1 cellular context compared by ENCODE assay signal in the genomic region with DNA sequence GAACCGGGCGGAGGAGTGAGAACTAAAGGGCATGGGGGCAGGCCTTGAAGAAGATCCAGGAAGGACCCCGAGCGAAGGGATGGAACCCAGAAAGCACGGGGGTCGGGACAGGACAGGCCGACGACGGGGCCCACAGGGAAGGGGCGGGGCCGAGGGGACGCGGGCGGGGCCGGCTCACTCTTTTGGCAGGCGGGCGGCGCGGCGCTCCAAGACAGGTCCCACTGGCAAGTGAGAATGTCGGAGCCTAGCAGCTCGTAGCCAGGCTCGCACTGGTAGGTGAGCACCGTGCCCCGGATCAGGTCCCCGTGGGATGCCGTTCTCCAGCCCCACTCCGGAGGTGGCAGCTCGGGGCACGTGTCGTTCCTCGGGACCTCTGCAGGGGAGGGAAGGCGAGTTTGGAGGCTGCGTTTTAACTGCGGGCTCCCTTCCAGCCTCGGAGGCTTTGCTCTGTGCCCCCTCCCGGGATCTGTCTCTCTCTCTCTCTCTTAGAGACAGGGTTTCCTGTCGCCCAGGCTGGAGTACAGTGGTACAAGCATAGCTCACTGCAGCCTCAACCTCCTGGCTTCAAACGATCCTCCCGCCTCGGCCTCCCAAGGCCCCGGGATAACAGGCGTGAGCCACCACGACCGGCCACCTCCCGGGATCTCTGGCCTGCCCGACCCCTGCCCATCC.
TF ChIP-seq lines count a peak whose summit lies in the region.

No MANE protein-coding gene starts in this region.

TF ChIP-seq in K562, 482 proteins besides CTCF, POLR2A, EP300 and RAD21 (continued from another document and continues in another):
- TF ChIP-seq, protein P1, sequence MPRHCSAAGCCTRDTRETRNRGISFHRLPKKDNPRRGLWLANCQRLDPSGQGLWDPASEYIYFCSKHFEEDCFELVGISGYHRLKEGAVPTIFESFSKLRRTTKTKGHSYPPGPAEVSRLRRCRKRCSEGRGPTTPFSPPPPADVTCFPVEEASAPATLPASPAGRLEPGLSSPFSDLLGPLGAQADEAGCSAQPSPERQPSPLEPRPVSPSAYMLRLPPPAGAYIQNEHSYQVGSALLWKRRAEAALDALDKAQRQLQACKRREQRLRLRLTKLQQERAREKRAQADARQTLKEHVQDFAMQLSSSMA (CRISPR knock-in tag; IDR thresholded peaks at IDR 0.05) = no peak
- no peak for TF ChIP-seq ZNF780A (CRISPR knock-in tag; IDR thresholded peaks at IDR 0.05)
- no peak for TF ChIP-seq ZC3H11A (IDR thresholded peaks at IDR 0.05; ENCODE audit: low read depth, low read length)
- TF ChIP-seq THRA (IDR thresholded peaks at IDR 0.05) = no peak
- no peak for TF ChIP-seq HCFC1 (IDR thresholded peaks at IDR 0.05; ENCODE audit: low read depth, low read length)
- no peak for TF ChIP-seq GATA2 (CRISPR knock-in tag; IDR thresholded peaks at IDR 0.05)
- no peak for TF ChIP-seq RBM25 (IDR thresholded peaks at IDR 0.05; ENCODE audit: low read depth, low read length, severe bottlenecking)
- TF ChIP-seq HDAC6 (IDR thresholded peaks at IDR 0.05; ENCODE audit: low read depth, low read length) = no peak
- no peak for TF ChIP-seq ZNF280A (IDR thresholded peaks at IDR 0.05; ENCODE audit: low read depth, partially characterized antibody)
- TF ChIP-seq ASH1L (IDR thresholded peaks at IDR 0.05; ENCODE audit: borderline replicate concordance, low read depth, partially characterized antibody) = no peak
- TF ChIP-seq, protein P2, sequence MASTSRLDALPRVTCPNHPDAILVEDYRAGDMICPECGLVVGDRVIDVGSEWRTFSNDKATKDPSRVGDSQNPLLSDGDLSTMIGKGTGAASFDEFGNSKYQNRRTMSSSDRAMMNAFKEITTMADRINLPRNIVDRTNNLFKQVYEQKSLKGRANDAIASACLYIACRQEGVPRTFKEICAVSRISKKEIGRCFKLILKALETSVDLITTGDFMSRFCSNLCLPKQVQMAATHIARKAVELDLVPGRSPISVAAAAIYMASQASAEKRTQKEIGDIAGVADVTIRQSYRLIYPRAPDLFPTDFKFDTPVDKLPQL (IDR thresholded peaks at IDR 0.05; ENCODE audit: extremely low read depth, insufficient read length) = no peak
- TF ChIP-seq POLR2AphosphoS2 (IDR thresholded peaks at IDR 0.05; ENCODE audit: low read length) = no peak
- no peak for TF ChIP-seq MTF1 (CRISPR knock-in tag; IDR thresholded peaks at IDR 0.05; ENCODE audit: borderline replicate concordance)
- TF ChIP-seq HMGN3 (IDR thresholded peaks at IDR 0.05; ENCODE audit: borderline replicate concordance, extremely low read depth, insufficient read length, low read depth, low read length) = peak; percentile 45
- TF ChIP-seq ZFPM2 (CRISPR knock-in tag; IDR thresholded peaks at IDR 0.05) = no peak
- TF ChIP-seq HDAC2 (IDR thresholded peaks at IDR 0.05) = no peak
- TF ChIP-seq SAP30 (IDR thresholded peaks at IDR 0.05; ENCODE audit: borderline replicate concordance, insufficient read depth, low read depth, low read length, poor library complexity, severe bottlenecking) = peak; percentile 66
- TF ChIP-seq BDP1 (IDR thresholded peaks at IDR 0.05; ENCODE audit: insufficient read depth, insufficient read length) = no peak
- TF ChIP-seq, protein P3, sequence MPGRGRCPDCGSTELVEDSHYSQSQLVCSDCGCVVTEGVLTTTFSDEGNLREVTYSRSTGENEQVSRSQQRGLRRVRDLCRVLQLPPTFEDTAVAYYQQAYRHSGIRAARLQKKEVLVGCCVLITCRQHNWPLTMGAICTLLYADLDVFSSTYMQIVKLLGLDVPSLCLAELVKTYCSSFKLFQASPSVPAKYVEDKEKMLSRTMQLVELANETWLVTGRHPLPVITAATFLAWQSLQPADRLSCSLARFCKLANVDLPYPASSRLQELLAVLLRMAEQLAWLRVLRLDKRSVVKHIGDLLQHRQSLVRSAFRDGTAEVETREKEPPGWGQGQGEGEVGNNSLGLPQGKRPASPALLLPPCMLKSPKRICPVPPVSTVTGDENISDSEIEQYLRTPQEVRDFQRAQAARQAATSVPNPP (IDR thresholded peaks at IDR 0.05; ENCODE audit: borderline replicate concordance, insufficient read depth, insufficient read length) = no peak
- TF ChIP-seq, protein P4, sequence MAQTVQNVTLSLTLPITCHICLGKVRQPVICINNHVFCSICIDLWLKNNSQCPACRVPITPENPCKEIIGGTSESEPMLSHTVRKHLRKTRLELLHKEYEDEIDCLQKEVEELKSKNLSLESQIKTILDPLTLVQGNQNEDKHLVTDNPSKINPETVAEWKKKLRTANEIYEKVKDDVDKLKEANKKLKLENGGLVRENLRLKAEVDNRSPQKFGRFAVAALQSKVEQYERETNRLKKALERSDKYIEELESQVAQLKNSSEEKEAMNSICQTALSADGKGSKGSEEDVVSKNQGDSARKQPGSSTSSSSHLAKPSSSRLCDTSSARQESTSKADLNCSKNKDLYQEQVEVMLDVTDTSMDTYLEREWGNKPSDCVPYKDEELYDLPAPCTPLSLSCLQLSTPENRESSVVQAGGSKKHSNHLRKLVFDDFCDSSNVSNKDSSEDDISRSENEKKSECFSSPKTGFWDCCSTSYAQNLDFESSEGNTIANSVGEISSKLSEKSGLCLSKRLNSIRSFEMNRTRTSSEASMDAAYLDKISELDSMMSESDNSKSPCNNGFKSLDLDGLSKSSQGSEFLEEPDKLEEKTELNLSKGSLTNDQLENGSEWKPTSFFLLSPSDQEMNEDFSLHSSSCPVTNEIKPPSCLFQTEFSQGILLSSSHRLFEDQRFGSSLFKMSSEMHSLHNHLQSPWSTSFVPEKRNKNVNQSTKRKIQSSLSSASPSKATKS (CRISPR knock-in tag; IDR thresholded peaks at IDR 0.05) = no peak
- no peak for TF ChIP-seq ZBTB5 (IDR thresholded peaks at IDR 0.05)
- TF ChIP-seq, protein P5, sequence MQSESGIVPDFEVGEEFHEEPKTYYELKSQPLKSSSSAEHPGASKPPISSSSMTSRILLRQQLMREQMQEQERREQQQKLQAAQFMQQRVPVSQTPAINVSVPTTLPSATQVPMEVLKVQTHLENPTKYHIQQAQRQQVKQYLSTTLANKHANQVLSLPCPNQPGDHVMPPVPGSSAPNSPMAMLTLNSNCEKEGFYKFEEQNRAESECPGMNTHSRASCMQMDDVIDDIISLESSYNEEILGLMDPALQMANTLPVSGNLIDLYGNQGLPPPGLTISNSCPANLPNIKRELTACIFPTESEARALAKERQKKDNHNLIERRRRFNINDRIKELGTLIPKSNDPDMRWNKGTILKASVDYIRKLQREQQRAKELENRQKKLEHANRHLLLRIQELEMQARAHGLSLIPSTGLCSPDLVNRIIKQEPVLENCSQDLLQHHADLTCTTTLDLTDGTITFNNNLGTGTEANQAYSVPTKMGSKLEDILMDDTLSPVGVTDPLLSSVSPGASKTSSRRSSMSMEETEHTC (IDR thresholded peaks at IDR 0.05) = no peak
- TF ChIP-seq SAFB (IDR thresholded peaks at IDR 0.05; ENCODE audit: borderline replicate concordance, low read depth, low read length) = no peak
- TF ChIP-seq BHLHE40 (IDR thresholded peaks at IDR 0.05; ENCODE audit: low read length) = peak; percentile 55; the same call in 1 of the 2 replicates
- TF ChIP-seq ZBTB49 (CRISPR knock-in tag; IDR thresholded peaks at IDR 0.05; ENCODE audit: borderline replicate concordance) = no peak
- TF ChIP-seq ZNF830 (CRISPR knock-in tag; IDR thresholded peaks at IDR 0.05) = no peak
- TF ChIP-seq ZZZ3 (IDR thresholded peaks at IDR 0.05) = no peak
- TF ChIP-seq XRCC4 (IDR thresholded peaks at IDR 0.05; ENCODE audit: extremely low read depth, insufficient read depth, insufficient read length) = no peak
- TF ChIP-seq NCOR1 (IDR thresholded peaks at IDR 0.05) = no peak
- no peak for TF ChIP-seq PHTF2 (CRISPR knock-in tag; IDR thresholded peaks at IDR 0.05)
- no peak for TF ChIP-seq HNRNPLL (IDR thresholded peaks at IDR 0.05; ENCODE audit: low read depth, low read length, poor library complexity, severe bottlenecking)
- TF ChIP-seq RBBP5 (IDR thresholded peaks at IDR 0.05; ENCODE audit: borderline replicate concordance, insufficient read depth, low read length, poor library complexity, severe bottlenecking) = peak; percentile 22
- peak; percentile 48 to 66 for TF ChIP-seq E2F6 (IDR thresholded peaks at IDR 0.05; ENCODE audit: borderline replicate concordance in 1 of 2, extremely low read depth in 1 of 2, insufficient read depth in 1 of 2, insufficient read length in 1 of 2, low read depth in 1 of 2, low read length in 1 of 2, poor library complexity in 1 of 2, severe bottlenecking in 1 of 2)
- TF ChIP-seq EWSR1 (IDR thresholded peaks at IDR 0.05; ENCODE audit: borderline replicate concordance, low read depth, partially characterized antibody) = no peak
- no peak for TF ChIP-seq AFF4 (CRISPR knock-in tag; IDR thresholded peaks at IDR 0.05)
- TF ChIP-seq ZNF354B (CRISPR knock-in tag; IDR thresholded peaks at IDR 0.05) = no peak
- TF ChIP-seq BRCA1 (IDR thresholded peaks at IDR 0.05) = no peak
- no peak for TF ChIP-seq BRCA1 (CRISPR knock-in tag; IDR thresholded peaks at IDR 0.05)
- no peak for TF ChIP-seq GABPB2 (CRISPR knock-in tag; conservative IDR thresholded peaks at IDR 0.05)
